ENCODE assay signal across 1 cellular context in genomic region chr4:140642674-140643437, GRCh38.
TF ChIP-seq lines count a peak whose summit lies in the region.

No MANE protein-coding gene starts in this region.

TF ChIP-seq in H1, 55 proteins besides CTCF, POLR2A, EP300 and RAD21:
- no peak for TF ChIP-seq BCL11A (IDR thresholded peaks at IDR 0.05; ENCODE audit: low read depth in 2 of 2, low read length in 2 of 2)
- no peak for TF ChIP-seq TEAD4 (IDR thresholded peaks at IDR 0.05; ENCODE audit: low read depth, low read length)
- no peak for TF ChIP-seq TBP (IDR thresholded peaks at IDR 0.05; ENCODE audit: low read depth, low read length)
- TF ChIP-seq ZNF274 (IDR thresholded peaks at IDR 0.05; ENCODE audit: borderline replicate concordance, extremely low read depth, low read length), result no peak
- no peak for TF ChIP-seq BRCA1 (IDR thresholded peaks at IDR 0.05; ENCODE audit: low read depth, low read length)
- TF ChIP-seq RXRA (IDR thresholded peaks at IDR 0.05; ENCODE audit: insufficient read depth, low read depth, low read length), result no peak
- no peak for TF ChIP-seq ATF2 (IDR thresholded peaks at IDR 0.05; ENCODE audit: low read length)
- TF ChIP-seq RBBP5 (IDR thresholded peaks at IDR 0.05; ENCODE audit: borderline replicate concordance, low read depth, low read length), result no peak
- no peak for TF ChIP-seq TAF1 (IDR thresholded peaks at IDR 0.05; ENCODE audit: low read depth, low read length)
- no peak for TF ChIP-seq ASH2L (IDR thresholded peaks at IDR 0.05; ENCODE audit: low read length)
- TF ChIP-seq POLR2AphosphoS5 (IDR thresholded peaks at IDR 0.05; ENCODE audit: low read depth, low read length), result no peak
- no peak for TF ChIP-seq YY1 (IDR thresholded peaks at IDR 0.05; ENCODE audit: low read depth, low read length)
